Comparison of ENCODE assay signal across 11 cellular contexts in the genomic region with DNA sequence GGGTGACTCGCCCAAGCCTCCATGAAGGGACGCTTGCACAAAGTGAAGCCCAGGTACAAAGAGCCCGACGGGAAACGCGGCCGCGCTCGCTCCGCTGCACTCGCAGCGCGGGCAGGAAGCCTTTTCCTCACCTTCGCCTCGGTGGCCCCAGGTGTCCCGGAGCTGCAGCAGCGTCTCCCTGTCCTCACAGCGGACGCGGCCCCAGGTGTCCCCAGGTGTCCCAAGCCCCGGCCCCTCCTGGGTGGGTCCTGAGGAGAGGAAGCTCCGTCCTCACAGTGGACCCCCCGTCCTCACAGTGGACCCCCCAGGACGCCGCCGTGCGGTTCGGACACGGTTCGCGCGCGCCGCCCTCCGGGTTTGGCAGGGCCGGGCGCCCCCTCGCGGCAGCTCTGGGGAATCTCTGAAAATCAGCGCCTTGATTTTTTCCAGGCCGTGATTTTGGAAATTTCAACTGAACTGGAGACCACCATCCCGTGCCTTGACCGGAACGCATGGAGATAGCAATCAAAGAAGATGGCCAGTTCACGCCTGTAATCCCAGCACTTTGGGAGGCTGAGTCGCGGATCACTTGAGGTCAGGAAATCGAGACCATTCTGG. TPM values are rescaled to one million over a fixed set of nuclear protein-coding genes. Genes with fewer than 3 reads are reported as not detected.
DNase-seq lines count a peak whose midpoint lies in the region; ATAC-seq and TF ChIP-seq lines count a peak whose summit lies in the region.
"Not testable (repeated sequence)": the region's sequence is repeated elsewhere in the genome, so short reads cannot be mapped to it uniquely, and the experiment has no call there.
"Had no signal": no experiment of that assay in that cellular context is flagged by ENCODE, and none has a peak within 500 bp of the region (broad histone marks: within the 10 kb centered on the region; RNA-seq: fewer than 3 reads in every experiment).

No MANE protein-coding gene starts in this region.

- not testable (repeated sequence) for H3K36me3 ChIP-seq in Panc1 (ENCODE audit: control insufficient read depth, insufficient read depth, low read length); lower lobe of right lung

- H3K4me3 Mint-ChIP-seq in Calu3 (ENCODE audit: low read depth, unreplicated experiment); activated CD8-positive, alpha-beta T cell treated with anti-CD3 and anti-CD28 coated beads for 36 hours: not testable (repeated sequence)

- in situ Hi-C loops in GM13977 (cut with MboI; ENCODE audit: low pct_unique_long_range_greater_than_20kb, low sequenced_read_pairs, unreplicated experiment); Panc1 (cut with HindIII; ENCODE audit: low pct_unique_long_range_greater_than_20kb, low sequenced_read_pairs): not testable (repeated sequence)

- not testable (repeated sequence) for H3K9me3 Mint-ChIP-seq in Calu3 (ENCODE audit: low read depth, unreplicated experiment); activated CD8-positive, alpha-beta T cell treated with anti-CD3 and anti-CD28 coated beads for 36 hours

- not testable (repeated sequence) for H3K27me3 ChIP-seq in Panc1 (ENCODE audit: control insufficient read depth, insufficient read depth, low read length); lower lobe of right lung (ENCODE audit: low read depth)

- H3K27me3 Mint-ChIP-seq in Calu3 (ENCODE audit: unreplicated experiment); activated CD8-positive, alpha-beta T cell treated with anti-CD3 and anti-CD28 coated beads for 36 hours: not testable (repeated sequence)

- intact Hi-C loops in Calu3 (cut with micrococcal nuclease; ENCODE audit: unreplicated experiment); Panc1 (cut with micrococcal nuclease; ENCODE audit: unreplicated experiment); activated CD8-positive, alpha-beta T cell treated with anti-CD3 and anti-CD28 coated beads for 36 hours (cut with micrococcal nuclease); lower lobe of right lung (cut with DNase I): not testable (repeated sequence)

- TF ChIP-seq CTCF in Calu3 (IDR thresholded peaks at IDR 0.05; ENCODE audit: unreplicated experiment); lower lobe of right lung (IDR thresholded peaks at IDR 0.05): not testable (repeated sequence)
- TF ChIP-seq CTCF in GM13977 (IDR thresholded peaks at IDR 0.05; ENCODE audit: extremely low read depth, insufficient read depth, missing control alignments) (peak; percentile 11), LNCaP clone FGC (IDR thresholded peaks at IDR 0.05; ENCODE audit: control insufficient read depth, extremely low read depth, insufficient read depth) (peak; percentile 48), Panc1 (IDR thresholded peaks at IDR 0.05) (peak; percentile 82), fibroblast of mammary gland (conservative IDR thresholded peaks at IDR 0.05; ENCODE audit: control insufficient read depth, insufficient read depth, low read depth, low read length) (peak; percentile 1)
- TF ChIP-seq CTCF in activated CD8-positive, alpha-beta T cell treated with anti-CD3 and anti-CD28 coated beads for 36 hours (IDR thresholded peaks at IDR 0.05), result peak; percentile 26

- peak; percentile 36 for DNase-seq in Calu3
- DNase-seq in GM13977 (ENCODE audit: low spot score); LNCaP clone FGC (ENCODE audit: low read depth); Panc1 (ENCODE audit: low read depth, low spot score); activated CD8-positive, alpha-beta T cell treated with anti-CD3 and anti-CD28 coated beads for 36 hours; fibroblast of mammary gland (ENCODE audit: low read depth); lower lobe of right lung: not testable (repeated sequence)

- H3K27ac ChIP-seq in Panc1 (ENCODE audit: low read length); lower lobe of right lung: not testable (repeated sequence)

- ATAC-seq in Panc1 (peak; percentile 65), lower lobe of right lung (peak; percentile 33 to 41)
- not testable (repeated sequence) for ATAC-seq in activated CD8-positive, alpha-beta T cell treated with anti-CD3 and anti-CD28 coated beads for 36 hours

- peak overlapping the region; percentile 51 for H3K4me3 ChIP-seq in LNCaP clone FGC (ENCODE audit: low read depth, low read length)
- peak overlapping the region in 1 of 2 experiments; percentile 37; a peak in 2 of 4 replicates for H3K4me3 ChIP-seq in Panc1 (ENCODE audit: low read depth in 2 of 2, low read length in 2 of 2)
- H3K4me3 ChIP-seq in fibroblast of mammary gland (ENCODE audit: control insufficient read depth, low read depth, low read length); lower lobe of right lung: not testable (repeated sequence)

- CTCF ChIA-PET in Calu3 (lab: Charles Lee); Panc1 (lab: Charles Lee); activated CD8-positive, alpha-beta T cell treated with anti-CD3 and anti-CD28 coated beads for 36 hours (lab: Charles Lee): not testable (repeated sequence)

- not testable (repeated sequence) for H3K9me3 ChIP-seq in Panc1 (ENCODE audit: control insufficient read depth, insufficient read depth, low read depth, low read length); lower lobe of right lung

- POLR2A ChIA-PET in Panc1 (lab: Charles Lee); activated CD8-positive, alpha-beta T cell treated with anti-CD3 and anti-CD28 coated beads for 36 hours (lab: Charles Lee): not testable (repeated sequence)

- not testable (repeated sequence) for H3K36me3 Mint-ChIP-seq in Calu3 (ENCODE audit: insufficient read depth, unreplicated experiment); activated CD8-positive, alpha-beta T cell treated with anti-CD3 and anti-CD28 coated beads for 36 hours (ENCODE audit: low read depth)

- H3K4me1 ChIP-seq in Panc1 (ENCODE audit: control insufficient read depth, insufficient read depth, low read length); lower lobe of right lung: not testable (repeated sequence)

- not testable (repeated sequence) for BruUV-seq in Calu3 (replicated peaks; lab: Mats Ljungman, UMichigan); Panc1 (replicated peaks; lab: Mats Ljungman, UMichigan)

- H3K4me1 Mint-ChIP-seq in Calu3 (ENCODE audit: low read depth, unreplicated experiment); activated CD8-positive, alpha-beta T cell treated with anti-CD3 and anti-CD28 coated beads for 36 hours (ENCODE audit: low read depth): not testable (repeated sequence)

- H3K27ac Mint-ChIP-seq in Calu3 (ENCODE audit: unreplicated experiment); activated CD8-positive, alpha-beta T cell treated with anti-CD3 and anti-CD28 coated beads for 36 hours: not testable (repeated sequence)

RNA-seq across cellular contexts. Expression of gene TUBB8B, which starts 23.9 kb away (rescaled TPM):
- total RNA-seq in Calu3 (2022) (0.32 and 0.35 TPM in 2 replicates), Panc1 (2021; ENCODE audit: unreplicated experiment) (not detected), lower lobe of right lung (0.47 TPM)
- polyA plus RNA-seq in Panc1 (2012; ENCODE audit: insufficient read length), result not detected
- total RNA-seq in activated CD8-positive, alpha-beta T cell treated with anti-CD3 and anti-CD28 coated beads for 36 hours, result not detected
- total RNA-seq: GM12878; HT1080; M059J; T-helper 1 cell treated with Interleukin-12 subunit alpha and Interleukin-12 subunit beta and Interleukin-4 antibody, amounts not matched to agents 30 ng/mL and 1 ng/mL, for 36 hours had no signal
- polyA plus RNA-seq: GM12878 had no signal
